34 cellular contexts compared by ENCODE assay signal in genomic region chr12:4609071-4609470, GRCh38.
"Had no signal": no experiment of that assay in that cellular context is flagged by ENCODE, and none has a peak within 500 bp of the region (broad histone marks: within the 10 kb centered on the region; RNA-seq: fewer than 3 reads in every experiment).

No MANE protein-coding gene starts in this region.

- H3K27ac ChIP-seq: KMS-11 had no signal

- H3K27me3 ChIP-seq: MG63 had no signal

- H3K4me3 ChIP-seq: MG63 had no signal

- DNase-seq: Karpas-422, Kasumi-1, MG63, MM.1S, MV-4-11, NCI-H1048, NCI-H1092, NCI-H1092 treated with DMSO at 0.1 percent for 48 hours, NCI-H1105, NCI-H1105 treated with DMSO at 0.1 percent for 48 hours, NCI-H1417, NCI-H1417 treated with DMSO at 0.1 percent for 48 hours, NCI-H1436, NCI-H1436 treated with DMSO at 0.1 percent for 48 hours, NCI-H146, NCI-H1694, NCI-H1694 treated with DMSO at 0.1 percent for 48 hours, NCI-H187, NCI-H187 treated with DMSO at 0.1 percent for 48 hours, NCI-H1930, NCI-H2029, NCI-H2081, NCI-H2081 treated with DMSO at 0.1 percent for 48 hours, NCI-H2107, NCI-H2171, NCI-H2171 treated with DMSO at 0.1 percent for 48 hours, NCI-H2227 treated with DMSO at 0.1 percent for 48 hours, NCI-H226, NCI-H345, NCI-H446, NCI-H446 treated with DMSO at 0.1 percent for 48 hours, NCI-H510A, NCI-H510A treated with DMSO at 0.1 percent for 48 hours had no signal

- H3K9me3 ChIP-seq: MG63 had no signal

- H3K9ac ChIP-seq: KMS-11 had no signal

- H3K4me2 ChIP-seq: KMS-11 had no signal
